Comparison of ENCODE assay signal across 9 cellular contexts in the genomic region with DNA sequence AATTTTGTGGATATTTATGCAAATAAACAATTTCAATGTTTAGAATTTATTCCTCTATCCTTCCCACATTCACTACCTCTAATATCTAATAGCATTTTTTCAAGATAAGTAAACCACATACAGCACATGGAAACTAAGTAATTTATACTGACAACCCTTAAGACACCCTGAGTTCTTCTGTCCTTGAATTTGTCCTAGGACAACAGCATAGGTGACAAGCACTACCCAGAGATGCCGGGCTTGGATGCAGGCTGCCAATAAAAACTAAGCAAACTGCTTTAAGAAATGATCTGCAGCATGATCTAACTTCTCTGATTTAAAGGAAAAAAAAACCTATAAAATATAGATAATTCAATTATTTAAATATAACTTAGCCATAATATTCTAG. TPM values are rescaled to one million over a fixed set of nuclear protein-coding genes. Genes with fewer than 3 reads are reported as not detected.
DNase-seq lines count a peak whose midpoint lies in the region; ATAC-seq and TF ChIP-seq lines count a peak whose summit lies in the region.
"Had no signal": no experiment of that assay in that cellular context is flagged by ENCODE, and none has a peak within 500 bp of the region (broad histone marks: within the 10 kb centered on the region; RNA-seq: fewer than 3 reads in every experiment).

No MANE protein-coding gene starts in this region.

- ATAC-seq in PC-3 = no peak

- H3F3A ChIP-seq in PC-3 (ENCODE audit: low read length, unreplicated experiment) = no peaks in the 10 kb centered on the region

- H3K9me3 ChIP-seq in BLaER1 = no peaks in the 10 kb centered on the region
- no peaks in the 10 kb centered on the region for H3K9me3 ChIP-seq in PC-3 (ENCODE audit: low read length)
- no peaks in the 10 kb centered on the region for H3K9me3 ChIP-seq in effector memory CD4-positive, alpha-beta T cell (ENCODE audit: control insufficient read depth, low read length)

- no peaks in the 10 kb centered on the region for H3K36me3 Mint-ChIP-seq in osteocyte (ENCODE audit: unreplicated experiment)

- H3K4me1 Mint-ChIP-seq in osteocyte (ENCODE audit: unreplicated experiment) = peaks cover 44% of the 10 kb centered on the region

- CTCF ChIA-PET in PC-3 (lab: Charles Lee) = no interaction called here

- no peaks in the 10 kb centered on the region for H3K9me2 ChIP-seq in PC-3 (replicated peaks; ENCODE audit: low read length)

- POLR2A ChIA-PET in PC-3 (lab: Charles Lee; ENCODE audit: unreplicated experiment) = no interaction called here

- H3K36me3 ChIP-seq in BLaER1 (peaks cover 8% of the 10 kb centered on the region; the same call in 1 of the 2 replicates), PC-3 (ENCODE audit: low read depth, low read length) (no peaks in the 10 kb centered on the region)
- no peaks in the 10 kb centered on the region for H3K36me3 ChIP-seq in effector memory CD4-positive, alpha-beta T cell (ENCODE audit: control insufficient read depth, insufficient read depth, low read length)

- H3K4me2 ChIP-seq in BLaER1 (peak overlapping the region; percentile 71), PC-3 (ENCODE audit: low read length) (peak overlapping the region; percentile 90)

- H3K9ac ChIP-seq in BLaER1 = 0 out of 2 replicates have a peak overlapping the region, but pooled peaks have one; percentile 26
- H3K9ac ChIP-seq in PC-3 (ENCODE audit: low read length) = peak overlapping the region; percentile 31; the same call in 1 of the 2 replicates

- H3K4me3 ChIP-seq in BLaER1 (peak overlapping the region; percentile 40; the same call in 1 of the 2 replicates), PC-3 (ENCODE audit: low read length) (peak overlapping the region; percentile 62)
- H3K4me3 ChIP-seq in effector memory CD4-positive, alpha-beta T cell (ENCODE audit: insufficient read depth, low read depth, low read length, poor library complexity, severe bottlenecking) = peak overlapping the region; percentile 57

- intact Hi-C loops in PC-3 (cut with micrococcal nuclease) = loop anchor here (5.0 to 10.0 kb wide), 2 partner anchors 148 to 545 kb away; a partner anchor contains a TSS

- H3K4me1 ChIP-seq in BLaER1 (peaks cover 39% of the 10 kb centered on the region), PC-3 (ENCODE audit: insufficient read depth, low read length) (peaks cover 74% of the 10 kb centered on the region)
- peaks cover 12% of the 10 kb centered on the region for H3K4me1 ChIP-seq in effector memory CD4-positive, alpha-beta T cell (ENCODE audit: control insufficient read depth, insufficient read depth, low read length, poor library complexity, severe bottlenecking)

- H3K9me3 Mint-ChIP-seq in osteocyte (ENCODE audit: unreplicated experiment) = no peaks in the 10 kb centered on the region

- no peak overlapping the region for H3K27ac ChIP-seq in BLaER1
- no peak overlapping the region for H3K27ac ChIP-seq in PC-3 (ENCODE audit: low read length)
- H3K27ac ChIP-seq in effector memory CD4-positive, alpha-beta T cell (ENCODE audit: insufficient read depth, low read length, poor library complexity, severe bottlenecking) = peak overlapping the region; percentile 74

- H3K27me3 Mint-ChIP-seq in osteocyte (ENCODE audit: unreplicated experiment) = no peaks in the 10 kb centered on the region

- peaks cover 93% of the 10 kb centered on the region for H3K79me2 ChIP-seq in PC-3 (ENCODE audit: low read length)

- BruUV-seq in PC-3 (replicated peaks; lab: Mats Ljungman, UMichigan) = no TSS peak

- H2AFZ ChIP-seq in PC-3 (ENCODE audit: low read length) = no peak overlapping the region

- H3K4me3 Mint-ChIP-seq in osteocyte (ENCODE audit: unreplicated experiment) = peak overlapping the region; percentile 74

- DNase-seq in PC-3 = no peak
- DNase-seq in effector memory CD4-positive, alpha-beta T cell = no peak
- DNase-seq in osteocyte (ENCODE audit: extremely low spot score, unreplicated experiment) = no peak
- DNase-seq in T1000 (lab: John Stamatoyannopoulos, UW) = no peak
- no peak for DNase-seq in AG08395 (ENCODE audit: low spot score)
- DNase-seq in NCI-H2227 treated with DMSO at 0.1 percent for 48 hours (lab: John Stamatoyannopoulos, UW) = no peak
- no peak for DNase-seq in NCI-H82 (lab: John Stamatoyannopoulos, UW)
- DNase-seq: NCI-H446 had no signal

- peak overlapping the region; percentile 83 for H3K27ac Mint-ChIP-seq in osteocyte (ENCODE audit: unreplicated experiment)

- H3K27me3 ChIP-seq in BLaER1 (no peaks in the 10 kb centered on the region), PC-3 (ENCODE audit: low read length) (no peaks in the 10 kb centered on the region)
- H3K27me3 ChIP-seq in effector memory CD4-positive, alpha-beta T cell (replicated peaks; ENCODE audit: control insufficient read depth, insufficient read depth, low read length, poor library complexity, severe bottlenecking) = no peaks in the 10 kb centered on the region

- H4K20me1 ChIP-seq in BLaER1 (peaks cover 95% of the 10 kb centered on the region), PC-3 (ENCODE audit: low read length) (peaks cover 5% of the 10 kb centered on the region; the same call in 1 of the 2 replicates)

- TF ChIP-seq CTCF in PC-3 (conservative IDR thresholded peaks at IDR 0.05; ENCODE audit: low read depth, low read length) = no peak
- TF ChIP-seq CTCF in osteocyte (IDR thresholded peaks at IDR 0.05) = no peak

RNA-seq across cellular contexts. Expression of a gene that starts 22.7 kb away (rescaled TPM):
- 34.3 and 35.0 TPM in 2 replicates for total RNA-seq in PC-3 (2014; rRNA removed)
- 18.7 and 20.4 TPM in 2 replicates for total RNA-seq in osteocyte
